ENCODE assay signal across 1 cellular context in the genomic region with DNA sequence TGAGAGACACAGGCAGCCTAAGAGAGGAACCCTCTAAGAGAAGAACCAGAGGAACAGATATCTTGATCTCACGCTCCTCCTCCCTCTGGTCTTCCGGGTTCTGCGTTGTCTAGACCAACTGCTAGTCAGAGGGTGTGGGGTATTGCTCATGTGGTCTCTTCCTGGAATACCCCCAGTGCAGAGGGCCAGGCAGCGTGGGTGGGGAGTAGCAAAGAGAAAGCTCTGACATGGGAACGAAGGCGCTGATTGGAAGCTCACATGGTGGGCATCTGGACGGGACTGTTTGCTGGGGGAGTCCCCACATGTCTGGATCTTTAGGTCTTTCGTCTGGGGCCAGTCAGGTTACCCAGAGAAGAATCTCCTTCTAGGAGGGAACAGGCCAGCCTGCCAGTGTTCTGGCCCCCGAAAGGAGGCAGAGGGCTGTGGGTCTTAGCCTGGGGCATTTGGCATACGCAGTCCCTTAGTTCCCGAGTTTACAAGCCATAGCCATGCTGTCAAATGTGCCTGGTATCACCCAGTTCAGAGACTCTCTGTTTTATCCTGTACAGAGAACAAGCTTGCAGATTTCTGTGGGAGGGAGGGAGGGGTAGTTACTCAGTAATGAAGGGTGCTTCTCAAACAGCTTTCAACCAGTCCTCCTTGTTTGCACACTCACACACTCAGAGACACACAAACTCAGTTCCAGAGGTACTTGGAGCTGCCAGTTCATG.
TF ChIP-seq lines count a peak whose summit lies in the region.

No MANE protein-coding gene starts in this region.

TF ChIP-seq in HepG2, 621 proteins besides CTCF, POLR2A, EP300 and RAD21 (continued from another document and continues in another):
- TF ChIP-seq, protein P1, sequence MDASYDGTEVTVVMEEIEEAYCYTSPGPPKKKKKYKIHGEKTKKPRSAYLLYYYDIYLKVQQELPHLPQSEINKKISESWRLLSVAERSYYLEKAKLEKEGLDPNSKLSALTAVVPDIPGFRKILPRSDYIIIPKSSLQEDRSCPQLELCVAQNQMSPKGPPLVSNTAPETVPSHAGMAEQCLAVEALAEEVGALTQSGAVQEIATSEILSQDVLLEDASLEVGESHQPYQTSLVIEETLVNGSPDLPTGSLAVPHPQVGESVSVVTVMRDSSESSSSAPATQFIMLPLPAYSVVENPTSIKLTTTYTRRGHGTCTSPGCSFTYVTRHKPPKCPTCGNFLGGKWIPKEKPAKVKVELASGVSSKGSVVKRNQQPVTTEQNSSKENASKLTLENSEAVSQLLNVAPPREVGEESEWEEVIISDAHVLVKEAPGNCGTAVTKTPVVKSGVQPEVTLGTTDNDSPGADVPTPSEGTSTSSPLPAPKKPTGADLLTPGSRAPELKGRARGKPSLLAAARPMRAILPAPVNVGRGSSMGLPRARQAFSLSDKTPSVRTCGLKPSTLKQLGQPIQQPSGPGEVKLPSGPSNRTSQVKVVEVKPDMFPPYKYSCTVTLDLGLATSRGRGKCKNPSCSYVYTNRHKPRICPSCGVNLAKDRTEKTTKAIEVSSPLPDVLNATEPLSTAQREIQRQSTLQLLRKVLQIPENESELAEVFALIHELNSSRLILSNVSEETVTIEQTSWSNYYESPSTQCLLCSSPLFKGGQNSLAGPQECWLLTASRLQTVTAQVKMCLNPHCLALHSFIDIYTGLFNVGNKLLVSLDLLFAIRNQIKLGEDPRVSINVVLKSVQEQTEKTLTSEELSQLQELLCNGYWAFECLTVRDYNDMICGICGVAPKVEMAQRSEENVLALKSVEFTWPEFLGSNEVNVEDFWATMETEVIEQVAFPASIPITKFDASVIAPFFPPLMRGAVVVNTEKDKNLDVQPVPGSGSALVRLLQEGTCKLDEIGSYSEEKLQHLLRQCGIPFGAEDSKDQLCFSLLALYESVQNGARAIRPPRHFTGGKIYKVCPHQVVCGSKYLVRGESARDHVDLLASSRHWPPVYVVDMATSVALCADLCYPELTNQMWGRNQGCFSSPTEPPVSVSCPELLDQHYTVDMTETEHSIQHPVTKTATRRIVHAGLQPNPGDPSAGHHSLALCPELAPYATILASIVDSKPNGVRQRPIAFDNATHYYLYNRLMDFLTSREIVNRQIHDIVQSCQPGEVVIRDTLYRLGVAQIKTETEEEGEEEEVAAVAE (CRISPR knock-in tag; IDR thresholded peaks at IDR 0.05; ENCODE audit: borderline replicate concordance), result no peak
- TF ChIP-seq CEBPB (IDR thresholded peaks at IDR 0.05; ENCODE audit: borderline replicate concordance, low read depth, low read length), result no peak
- no peak for TF ChIP-seq YY1 (IDR thresholded peaks at IDR 0.05; ENCODE audit: insufficient read depth, insufficient replicate concordance, low read depth, low read length)
- TF ChIP-seq, protein P2, sequence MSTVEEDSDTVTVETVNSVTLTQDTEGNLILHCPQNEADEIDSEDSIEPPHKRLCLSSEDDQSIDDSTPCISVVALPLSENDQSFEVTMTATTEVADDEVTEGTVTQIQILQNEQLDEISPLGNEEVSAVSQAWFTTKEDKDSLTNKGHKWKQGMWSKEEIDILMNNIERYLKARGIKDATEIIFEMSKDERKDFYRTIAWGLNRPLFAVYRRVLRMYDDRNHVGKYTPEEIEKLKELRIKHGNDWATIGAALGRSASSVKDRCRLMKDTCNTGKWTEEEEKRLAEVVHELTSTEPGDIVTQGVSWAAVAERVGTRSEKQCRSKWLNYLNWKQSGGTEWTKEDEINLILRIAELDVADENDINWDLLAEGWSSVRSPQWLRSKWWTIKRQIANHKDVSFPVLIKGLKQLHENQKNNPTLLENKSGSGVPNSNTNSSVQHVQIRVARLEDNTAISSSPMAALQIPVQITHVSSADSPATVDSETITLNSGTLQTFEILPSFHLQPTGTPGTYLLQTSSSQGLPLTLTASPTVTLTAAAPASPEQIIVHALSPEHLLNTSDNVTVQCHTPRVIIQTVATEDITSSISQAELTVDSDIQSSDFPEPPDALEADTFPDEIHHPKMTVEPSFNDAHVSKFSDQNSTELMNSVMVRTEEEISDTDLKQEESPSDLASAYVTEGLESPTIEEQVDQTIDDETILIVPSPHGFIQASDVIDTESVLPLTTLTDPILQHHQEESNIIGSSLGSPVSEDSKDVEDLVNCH (CRISPR knock-in tag; IDR thresholded peaks at IDR 0.05), result no peak
- no peak for TF ChIP-seq ATF7 (IDR thresholded peaks at IDR 0.05)
- TF ChIP-seq ATF7 (CRISPR knock-in tag; IDR thresholded peaks at IDR 0.05), result no peak
- no peak for TF ChIP-seq HNRNPH1 (optimal IDR thresholded peaks at IDR 0.05; ENCODE audit: low read depth, low read length)
- TF ChIP-seq, protein P3, sequence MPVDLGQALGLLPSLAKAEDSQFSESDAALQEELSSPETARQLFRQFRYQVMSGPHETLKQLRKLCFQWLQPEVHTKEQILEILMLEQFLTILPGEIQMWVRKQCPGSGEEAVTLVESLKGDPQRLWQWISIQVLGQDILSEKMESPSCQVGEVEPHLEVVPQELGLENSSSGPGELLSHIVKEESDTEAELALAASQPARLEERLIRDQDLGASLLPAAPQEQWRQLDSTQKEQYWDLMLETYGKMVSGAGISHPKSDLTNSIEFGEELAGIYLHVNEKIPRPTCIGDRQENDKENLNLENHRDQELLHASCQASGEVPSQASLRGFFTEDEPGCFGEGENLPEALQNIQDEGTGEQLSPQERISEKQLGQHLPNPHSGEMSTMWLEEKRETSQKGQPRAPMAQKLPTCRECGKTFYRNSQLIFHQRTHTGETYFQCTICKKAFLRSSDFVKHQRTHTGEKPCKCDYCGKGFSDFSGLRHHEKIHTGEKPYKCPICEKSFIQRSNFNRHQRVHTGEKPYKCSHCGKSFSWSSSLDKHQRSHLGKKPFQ (CRISPR knock-in tag; IDR thresholded peaks at IDR 0.05; ENCODE audit: insufficient replicate concordance), result no peak
- no peak for TF ChIP-seq REPIN1 (CRISPR knock-in tag; IDR thresholded peaks at IDR 0.05; ENCODE audit: borderline replicate concordance, low read depth)
- TF ChIP-seq CBX1 (IDR thresholded peaks at IDR 0.05; ENCODE audit: low read depth), result no peak
- TF ChIP-seq KDM5A (IDR thresholded peaks at IDR 0.05; ENCODE audit: borderline replicate concordance, low read length), result no peak
- no peak for TF ChIP-seq MAZ (IDR thresholded peaks at IDR 0.05; ENCODE audit: borderline replicate concordance, low read depth, low read length)
- 0 out of 2 replicates have a peak, but pooled peaks have one; percentile 25 for TF ChIP-seq MAZ (CRISPR knock-in tag; IDR thresholded peaks at IDR 0.05; ENCODE audit: low read depth)
- no peak for TF ChIP-seq CREB1 (IDR thresholded peaks at IDR 0.05)
- no peak for TF ChIP-seq CREB1 (CRISPR knock-in tag; IDR thresholded peaks at IDR 0.05)
- TF ChIP-seq, protein P4, sequence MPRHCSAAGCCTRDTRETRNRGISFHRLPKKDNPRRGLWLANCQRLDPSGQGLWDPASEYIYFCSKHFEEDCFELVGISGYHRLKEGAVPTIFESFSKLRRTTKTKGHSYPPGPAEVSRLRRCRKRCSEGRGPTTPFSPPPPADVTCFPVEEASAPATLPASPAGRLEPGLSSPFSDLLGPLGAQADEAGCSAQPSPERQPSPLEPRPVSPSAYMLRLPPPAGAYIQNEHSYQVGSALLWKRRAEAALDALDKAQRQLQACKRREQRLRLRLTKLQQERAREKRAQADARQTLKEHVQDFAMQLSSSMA (CRISPR knock-in tag; IDR thresholded peaks at IDR 0.05), result no peak
- no peak for TF ChIP-seq MAFF (IDR thresholded peaks at IDR 0.05; ENCODE audit: low read depth, low read length)
- TF ChIP-seq, protein P5, sequence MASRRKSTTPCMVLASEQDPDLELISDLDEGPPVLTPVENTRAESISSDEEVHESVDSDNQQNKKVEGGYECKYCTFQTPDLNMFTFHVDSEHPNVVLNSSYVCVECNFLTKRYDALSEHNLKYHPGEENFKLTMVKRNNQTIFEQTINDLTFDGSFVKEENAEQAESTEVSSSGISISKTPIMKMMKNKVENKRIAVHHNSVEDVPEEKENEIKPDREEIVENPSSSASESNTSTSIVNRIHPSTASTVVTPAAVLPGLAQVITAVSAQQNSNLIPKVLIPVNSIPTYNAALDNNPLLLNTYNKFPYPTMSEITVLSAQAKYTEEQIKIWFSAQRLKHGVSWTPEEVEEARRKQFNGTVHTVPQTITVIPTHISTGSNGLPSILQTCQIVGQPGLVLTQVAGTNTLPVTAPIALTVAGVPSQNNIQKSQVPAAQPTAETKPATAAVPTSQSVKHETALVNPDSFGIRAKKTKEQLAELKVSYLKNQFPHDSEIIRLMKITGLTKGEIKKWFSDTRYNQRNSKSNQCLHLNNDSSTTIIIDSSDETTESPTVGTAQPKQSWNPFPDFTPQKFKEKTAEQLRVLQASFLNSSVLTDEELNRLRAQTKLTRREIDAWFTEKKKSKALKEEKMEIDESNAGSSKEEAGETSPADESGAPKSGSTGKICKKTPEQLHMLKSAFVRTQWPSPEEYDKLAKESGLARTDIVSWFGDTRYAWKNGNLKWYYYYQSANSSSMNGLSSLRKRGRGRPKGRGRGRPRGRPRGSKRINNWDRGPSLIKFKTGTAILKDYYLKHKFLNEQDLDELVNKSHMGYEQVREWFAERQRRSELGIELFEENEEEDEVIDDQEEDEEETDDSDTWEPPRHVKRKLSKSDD (CRISPR knock-in tag; IDR thresholded peaks at IDR 0.05; ENCODE audit: low read depth), result no peak
- TF ChIP-seq PITX1 (CRISPR knock-in tag; IDR thresholded peaks at IDR 0.05), result no peak
- TF ChIP-seq MEF2D (CRISPR knock-in tag; IDR thresholded peaks at IDR 0.05), result no peak
- TF ChIP-seq SOX6 (IDR thresholded peaks at IDR 0.05), result no peak
- TF ChIP-seq SOX6 (CRISPR knock-in tag; IDR thresholded peaks at IDR 0.05), result 0 out of 2 replicates have a peak, but pooled peaks have one; percentile 11
- TF ChIP-seq NRL (CRISPR knock-in tag; IDR thresholded peaks at IDR 0.05; ENCODE audit: borderline replicate concordance), result no peak
- TF ChIP-seq TEAD3 (CRISPR knock-in tag; optimal IDR thresholded peaks at IDR 0.05; ENCODE audit: borderline replicate concordance), result peak; percentile 0
- TF ChIP-seq ZNF563 (CRISPR knock-in tag; IDR thresholded peaks at IDR 0.05), result no peak
- TF ChIP-seq ONECUT2 (CRISPR knock-in tag; IDR thresholded peaks at IDR 0.05), result no peak
- TF ChIP-seq, protein P6, sequence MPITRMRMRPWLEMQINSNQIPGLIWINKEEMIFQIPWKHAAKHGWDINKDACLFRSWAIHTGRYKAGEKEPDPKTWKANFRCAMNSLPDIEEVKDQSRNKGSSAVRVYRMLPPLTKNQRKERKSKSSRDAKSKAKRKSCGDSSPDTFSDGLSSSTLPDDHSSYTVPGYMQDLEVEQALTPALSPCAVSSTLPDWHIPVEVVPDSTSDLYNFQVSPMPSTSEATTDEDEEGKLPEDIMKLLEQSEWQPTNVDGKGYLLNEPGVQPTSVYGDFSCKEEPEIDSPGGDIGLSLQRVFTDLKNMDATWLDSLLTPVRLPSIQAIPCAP (CRISPR knock-in tag; IDR thresholded peaks at IDR 0.05; ENCODE audit: low read depth), result no peak
- TF ChIP-seq, protein P7, sequence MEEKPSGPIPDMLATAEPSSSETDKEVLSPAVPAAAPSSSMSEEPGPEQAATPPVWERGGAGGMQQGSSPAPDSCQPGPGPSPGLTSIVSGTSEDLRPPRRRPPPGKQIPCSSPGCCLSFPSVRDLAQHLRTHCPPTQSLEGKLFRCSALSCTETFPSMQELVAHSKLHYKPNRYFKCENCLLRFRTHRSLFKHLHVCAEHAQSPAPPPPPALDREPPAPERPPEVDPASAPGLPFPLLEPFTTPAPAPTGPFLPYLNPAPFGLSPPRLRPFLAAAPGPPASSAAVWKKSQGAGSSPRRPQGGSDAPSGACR (CRISPR knock-in tag; IDR thresholded peaks at IDR 0.05), result peak; percentile 43; the same call in 1 of the 2 replicates
- no peak for TF ChIP-seq ZNF263 (CRISPR knock-in tag; IDR thresholded peaks at IDR 0.05)
- no peak for TF ChIP-seq ZNF256 (CRISPR knock-in tag; conservative IDR thresholded peaks at IDR 0.05)
- TF ChIP-seq, protein P8, sequence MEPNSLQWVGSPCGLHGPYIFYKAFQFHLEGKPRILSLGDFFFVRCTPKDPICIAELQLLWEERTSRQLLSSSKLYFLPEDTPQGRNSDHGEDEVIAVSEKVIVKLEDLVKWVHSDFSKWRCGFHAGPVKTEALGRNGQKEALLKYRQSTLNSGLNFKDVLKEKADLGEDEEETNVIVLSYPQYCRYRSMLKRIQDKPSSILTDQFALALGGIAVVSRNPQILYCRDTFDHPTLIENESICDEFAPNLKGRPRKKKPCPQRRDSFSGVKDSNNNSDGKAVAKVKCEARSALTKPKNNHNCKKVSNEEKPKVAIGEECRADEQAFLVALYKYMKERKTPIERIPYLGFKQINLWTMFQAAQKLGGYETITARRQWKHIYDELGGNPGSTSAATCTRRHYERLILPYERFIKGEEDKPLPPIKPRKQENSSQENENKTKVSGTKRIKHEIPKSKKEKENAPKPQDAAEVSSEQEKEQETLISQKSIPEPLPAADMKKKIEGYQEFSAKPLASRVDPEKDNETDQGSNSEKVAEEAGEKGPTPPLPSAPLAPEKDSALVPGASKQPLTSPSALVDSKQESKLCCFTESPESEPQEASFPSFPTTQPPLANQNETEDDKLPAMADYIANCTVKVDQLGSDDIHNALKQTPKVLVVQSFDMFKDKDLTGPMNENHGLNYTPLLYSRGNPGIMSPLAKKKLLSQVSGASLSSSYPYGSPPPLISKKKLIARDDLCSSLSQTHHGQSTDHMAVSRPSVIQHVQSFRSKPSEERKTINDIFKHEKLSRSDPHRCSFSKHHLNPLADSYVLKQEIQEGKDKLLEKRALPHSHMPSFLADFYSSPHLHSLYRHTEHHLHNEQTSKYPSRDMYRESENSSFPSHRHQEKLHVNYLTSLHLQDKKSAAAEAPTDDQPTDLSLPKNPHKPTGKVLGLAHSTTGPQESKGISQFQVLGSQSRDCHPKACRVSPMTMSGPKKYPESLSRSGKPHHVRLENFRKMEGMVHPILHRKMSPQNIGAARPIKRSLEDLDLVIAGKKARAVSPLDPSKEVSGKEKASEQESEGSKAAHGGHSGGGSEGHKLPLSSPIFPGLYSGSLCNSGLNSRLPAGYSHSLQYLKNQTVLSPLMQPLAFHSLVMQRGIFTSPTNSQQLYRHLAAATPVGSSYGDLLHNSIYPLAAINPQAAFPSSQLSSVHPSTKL (CRISPR knock-in tag; IDR thresholded peaks at IDR 0.05), result 0 out of 2 replicates have a peak, but pooled peaks have one; percentile 14
- no peak for TF ChIP-seq SUZ12 (IDR thresholded peaks at IDR 0.05; ENCODE audit: low read depth, low read length)
- TF ChIP-seq ZFX (CRISPR knock-in tag; IDR thresholded peaks at IDR 0.05; ENCODE audit: low read depth), result 0 out of 2 replicates have a peak, but pooled peaks have one; percentile 19
- no peak for TF ChIP-seq ZNF567 (CRISPR knock-in tag; IDR thresholded peaks at IDR 0.05; ENCODE audit: borderline replicate concordance)
- TF ChIP-seq BORCS8-MEF2B (CRISPR knock-in tag; IDR thresholded peaks at IDR 0.05), result peak; percentile 45; the same call in 1 of the 2 replicates
- TF ChIP-seq, protein P9, sequence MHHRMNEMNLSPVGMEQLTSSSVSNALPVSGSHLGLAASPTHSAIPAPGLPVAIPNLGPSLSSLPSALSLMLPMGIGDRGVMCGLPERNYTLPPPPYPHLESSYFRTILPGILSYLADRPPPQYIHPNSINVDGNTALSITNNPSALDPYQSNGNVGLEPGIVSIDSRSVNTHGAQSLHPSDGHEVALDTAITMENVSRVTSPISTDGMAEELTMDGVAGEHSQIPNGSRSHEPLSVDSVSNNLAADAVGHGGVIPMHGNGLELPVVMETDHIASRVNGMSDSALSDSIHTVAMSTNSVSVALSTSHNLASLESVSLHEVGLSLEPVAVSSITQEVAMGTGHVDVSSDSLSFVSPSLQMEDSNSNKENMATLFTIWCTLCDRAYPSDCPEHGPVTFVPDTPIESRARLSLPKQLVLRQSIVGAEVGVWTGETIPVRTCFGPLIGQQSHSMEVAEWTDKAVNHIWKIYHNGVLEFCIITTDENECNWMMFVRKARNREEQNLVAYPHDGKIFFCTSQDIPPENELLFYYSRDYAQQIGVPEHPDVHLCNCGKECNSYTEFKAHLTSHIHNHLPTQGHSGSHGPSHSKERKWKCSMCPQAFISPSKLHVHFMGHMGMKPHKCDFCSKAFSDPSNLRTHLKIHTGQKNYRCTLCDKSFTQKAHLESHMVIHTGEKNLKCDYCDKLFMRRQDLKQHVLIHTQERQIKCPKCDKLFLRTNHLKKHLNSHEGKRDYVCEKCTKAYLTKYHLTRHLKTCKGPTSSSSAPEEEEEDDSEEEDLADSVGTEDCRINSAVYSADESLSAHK (CRISPR knock-in tag; IDR thresholded peaks at IDR 0.05; ENCODE audit: borderline replicate concordance), result no peak
